8 cellular contexts compared by ENCODE assay signal in the genomic region with DNA sequence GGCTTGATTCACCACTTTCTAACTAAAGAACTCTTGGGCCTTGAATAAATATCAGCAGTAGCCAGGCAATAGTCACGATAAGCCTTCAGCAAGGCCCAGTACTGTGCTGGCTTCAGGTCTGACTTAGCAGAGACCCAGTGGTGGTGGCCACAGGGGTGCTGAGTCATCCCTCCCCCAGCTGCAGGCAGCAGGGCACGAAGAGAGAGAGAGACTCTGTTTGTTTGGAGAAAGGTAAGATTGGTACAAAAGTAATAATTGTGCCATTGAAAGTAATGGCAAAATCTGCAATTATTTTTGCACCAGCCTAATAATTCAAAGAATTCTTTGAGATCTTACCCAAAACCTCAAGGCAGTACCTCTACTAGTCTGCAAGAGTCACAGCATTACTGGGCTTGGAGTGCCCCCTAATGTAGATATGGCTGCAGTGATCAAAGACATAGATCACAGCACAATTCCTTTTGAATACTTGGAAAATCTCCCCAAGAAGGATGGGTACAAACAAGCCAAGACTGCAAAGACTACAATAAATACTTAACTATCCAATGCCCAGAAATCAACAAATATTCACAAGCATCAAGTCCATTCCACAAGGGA.
DNase-seq lines count a peak whose midpoint lies in the region; TF ChIP-seq lines count a peak whose summit lies in the region.

No MANE protein-coding gene starts in this region.

- TF ChIP-seq CTCF in LNCAP (IDR thresholded peaks at IDR 0.05): peak; percentile 26; the same call in 1 of the 2 replicates
- TF ChIP-seq CTCF in retinal pigment epithelial cell (conservative IDR thresholded peaks at IDR 0.05; ENCODE audit: low read depth, low read length): peak; percentile 57

- no peak overlapping the region for H3K4me3 ChIP-seq in retinal pigment epithelial cell (ENCODE audit: low read length)

- DNase-seq in NCI-H82 (lab: John Stamatoyannopoulos, UW) (peak; percentile 12), NCI-H82 treated with DMSO at 0.1 percent for 48 hours (lab: John Stamatoyannopoulos, UW; ENCODE audit: unreplicated experiment) (no peak), HCEC 1CT (peak; percentile 24), dedifferentiated amniotic fluid mesenchymal stem cell (ENCODE audit: extremely low spot score) (peak; percentile 38), retinal pigment epithelial cell (ENCODE audit: low read depth) (peak; percentile 7), NCI-H128 (lab: John Stamatoyannopoulos, UW; ENCODE audit: unreplicated experiment) (no peak)
- no peak for DNase-seq in stimulated activated CD4-positive, alpha-beta T cell treated with anti-CD3 and anti-CD28 coated beads, Interleukin-1b, Interleukin-23, amount 100 ng/mL, for 48 hours

Comparison
In these comparisons a context has a peak if more than half of its experiments do, and no peak if none do; other contexts are left out.
1. DNase-seq: peak in NCI-H82 (single experiment), HCEC 1CT (single experiment), dedifferentiated amniotic fluid mesenchymal stem cell (single experiment) and retinal pigment epithelial cell (single experiment); none in NCI-H82 treated with DMSO at 0.1 percent for 48 hours (single experiment), NCI-H128 (single experiment) and stimulated activated CD4-positive, alpha-beta T cell treated with anti-CD3 and anti-CD28 coated beads, Interleukin-1b, Interleukin-23, amount 100 ng/mL, for 48 hours (single experiment).